In the genomic region with DNA sequence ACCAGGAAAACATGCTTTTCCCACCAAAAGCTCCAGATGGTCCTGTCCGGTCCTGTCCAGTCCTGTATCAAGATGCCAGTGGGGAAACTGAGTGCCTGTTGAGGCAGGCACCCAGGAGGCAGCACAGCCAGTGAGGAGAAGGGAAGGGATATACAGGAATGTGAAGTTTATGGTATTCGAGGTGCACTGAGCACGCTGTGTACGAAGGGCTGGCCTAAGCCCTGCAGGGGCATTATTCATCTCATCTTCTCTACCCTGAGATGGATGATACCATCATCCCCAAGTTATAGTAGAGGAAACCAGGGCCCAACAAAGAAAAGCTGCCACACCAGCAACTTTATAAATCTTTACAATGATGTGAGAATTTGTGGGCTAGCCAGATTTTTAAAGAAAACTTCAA, we compare ENCODE assay signal across 14 cellular contexts. TPM values are rescaled to one million over a fixed set of nuclear protein-coding genes. Genes with fewer than 3 reads are reported as not detected.
DNase-seq lines count a peak whose midpoint lies in the region; ATAC-seq and TF ChIP-seq lines count a peak whose summit lies in the region.
"Had no signal": no experiment of that assay in that cellular context is flagged by ENCODE, and none has a peak within 500 bp of the region (broad histone marks: within the 10 kb centered on the region; RNA-seq: fewer than 3 reads in every experiment).

No MANE protein-coding gene starts in this region.

- H3F3A ChIP-seq in OCI-LY1 (ENCODE audit: insufficient read depth, low read length), result no peaks in the 10 kb centered on the region

- H3K9me3 Mint-ChIP-seq in activated naive CD8-positive, alpha-beta T cell treated with anti-CD3 and anti-CD28 coated beads, Interleukin-2, amount 10 ng/mL, durations not matched to agents 7 days and 5 days, result no peaks in the 10 kb centered on the region
- H3K9me3 Mint-ChIP-seq in activated naive CD8-positive, alpha-beta T cell treated with anti-CD3 and anti-CD28 coated beads, Interleukin-2, amount 50 U/mL, for 24 hours, result no peaks in the 10 kb centered on the region
- H3K9me3 Mint-ChIP-seq: CD8-positive, alpha-beta memory T cell; stimulated activated naive CD8-positive, alpha-beta T cell treated with anti-CD3 and anti-CD28 coated beads, Interleukin-15, Interleukin-2, amounts not matched to agents 100 ng/mL and 50 ng/mL, for 24 hours had no signal

- H4K20me1 ChIP-seq in OCI-LY1 (ENCODE audit: insufficient read depth, low read length), result no peaks in the 10 kb centered on the region

- no peak overlapping the region for H3K9ac ChIP-seq in OCI-LY1 (ENCODE audit: low read length)

- peak overlapping the region; percentile 69 for H3K27ac Mint-ChIP-seq in activated naive CD8-positive, alpha-beta T cell treated with anti-CD3 and anti-CD28 coated beads, Interleukin-2, amount 10 ng/mL, durations not matched to agents 7 days and 5 days
- H3K27ac Mint-ChIP-seq in activated naive CD8-positive, alpha-beta T cell treated with anti-CD3 and anti-CD28 coated beads, Interleukin-2, amount 50 U/mL, for 24 hours, result no peak overlapping the region

- peaks cover 5% of the 10 kb centered on the region for H3K4me1 ChIP-seq in OCI-LY1 (ENCODE audit: insufficient read depth, low read length, severe bottlenecking)

- no peak overlapping the region for H3K27ac ChIP-seq in OCI-LY1 (ENCODE audit: low read depth, low read length, poor library complexity, severe bottlenecking)
- H3K27ac ChIP-seq: gastroesophageal sphincter had no signal

- no peaks in the 10 kb centered on the region for H3K36me3 ChIP-seq in OCI-LY1 (ENCODE audit: insufficient read depth, low read length)
- H3K36me3 ChIP-seq: gastroesophageal sphincter had no signal

- H3K4me3 Mint-ChIP-seq in activated naive CD8-positive, alpha-beta T cell treated with anti-CD3 and anti-CD28 coated beads, Interleukin-2, amount 10 ng/mL, durations not matched to agents 7 days and 5 days, result no peak overlapping the region
- no peak overlapping the region for H3K4me3 Mint-ChIP-seq in activated naive CD8-positive, alpha-beta T cell treated with anti-CD3 and anti-CD28 coated beads, Interleukin-2, amount 50 U/mL, for 24 hours
- H3K4me3 Mint-ChIP-seq: CD8-positive, alpha-beta memory T cell; stimulated activated naive CD8-positive, alpha-beta T cell treated with anti-CD3 and anti-CD28 coated beads, Interleukin-15, Interleukin-2, amounts not matched to agents 100 ng/mL and 50 ng/mL, for 24 hours had no signal

- DNase-seq in activated naive CD8-positive, alpha-beta T cell treated with anti-CD3 and anti-CD28 coated beads, Interleukin-2, amount 10 ng/mL, durations not matched to agents 7 days and 5 days, result no peak
- no peak for DNase-seq in activated naive CD8-positive, alpha-beta T cell treated with anti-CD3 and anti-CD28 coated beads, Interleukin-2, amount 50 U/mL, for 24 hours
- DNase-seq in epithelial cell of esophagus (ENCODE audit: low read depth) (peak; percentile 23), NOMO-1 treated with dmso at 0.1 percent for 144 hours (lab: John Stamatoyannopoulos, UW; ENCODE audit: unreplicated experiment) (no peak), superior temporal gyrus (ENCODE audit: extremely low spot score) (no peak), Kasumi-1 (lab: John Stamatoyannopoulos, UW) (no peak)
- DNase-seq: NCI-H510A had no signal

- no peaks in the 10 kb centered on the region for H3K9me2 ChIP-seq in OCI-LY1 (ENCODE audit: low read depth, low read length)

- H3K27me3 ChIP-seq in OCI-LY1 (ENCODE audit: insufficient read depth, low read length), result no peaks in the 10 kb centered on the region; the same call in 1 of the 2 replicates

- peaks cover 2% of the 10 kb centered on the region for H3K36me3 Mint-ChIP-seq in activated naive CD8-positive, alpha-beta T cell treated with anti-CD3 and anti-CD28 coated beads, Interleukin-2, amount 10 ng/mL, durations not matched to agents 7 days and 5 days
- no peaks in the 10 kb centered on the region for H3K36me3 Mint-ChIP-seq in activated naive CD8-positive, alpha-beta T cell treated with anti-CD3 and anti-CD28 coated beads, Interleukin-2, amount 50 U/mL, for 24 hours (ENCODE audit: low read depth)

- H3K27me3 Mint-ChIP-seq in activated naive CD8-positive, alpha-beta T cell treated with anti-CD3 and anti-CD28 coated beads, Interleukin-2, amount 10 ng/mL, durations not matched to agents 7 days and 5 days, result peaks cover 22% of the 10 kb centered on the region
- H3K27me3 Mint-ChIP-seq in activated naive CD8-positive, alpha-beta T cell treated with anti-CD3 and anti-CD28 coated beads, Interleukin-2, amount 50 U/mL, for 24 hours, result peaks cover 2% of the 10 kb centered on the region

- ATAC-seq in activated naive CD8-positive, alpha-beta T cell treated with anti-CD3 and anti-CD28 coated beads, Interleukin-2, amount 10 ng/mL, durations not matched to agents 7 days and 5 days (ENCODE audit: low read depth), result peak; percentile 30
- no peak for ATAC-seq in activated naive CD8-positive, alpha-beta T cell treated with anti-CD3 and anti-CD28 coated beads, Interleukin-2, amount 50 U/mL, for 24 hours
- ATAC-seq in HG02840 (IDR thresholded peaks at IDR 0.05; ENCODE audit: low FRiP score, unreplicated experiment), result no peak

- H2AFZ ChIP-seq in OCI-LY1 (ENCODE audit: low read length), result peak overlapping the region; percentile 88

- peaks cover 30% of the 10 kb centered on the region for H3K4me1 Mint-ChIP-seq in activated naive CD8-positive, alpha-beta T cell treated with anti-CD3 and anti-CD28 coated beads, Interleukin-2, amount 10 ng/mL, durations not matched to agents 7 days and 5 days
- H3K4me1 Mint-ChIP-seq in activated naive CD8-positive, alpha-beta T cell treated with anti-CD3 and anti-CD28 coated beads, Interleukin-2, amount 50 U/mL, for 24 hours, result peaks cover 9% of the 10 kb centered on the region

- H3K79me2 ChIP-seq in OCI-LY1 (ENCODE audit: insufficient read depth, low read length), result no peaks in the 10 kb centered on the region

- no peaks in the 10 kb centered on the region for H3K9me3 ChIP-seq in OCI-LY1 (ENCODE audit: low read length)
- H3K9me3 ChIP-seq: gastroesophageal sphincter had no signal

- POLR2A ChIA-PET in activated naive CD8-positive, alpha-beta T cell treated with anti-CD3 and anti-CD28 coated beads, Interleukin-2, amount 10 ng/mL, durations not matched to agents 7 days and 5 days (lab: Charles Lee), result interaction anchor here (1.1 to 2.8 kb wide), 3 partner anchors 15 to 61 kb away, joined by 3 to 20 read pairs (median 3); no protein-coding TSS in a partner anchor

- no peak overlapping the region for H3K4me2 ChIP-seq in OCI-LY1 (ENCODE audit: low read length)

- H3K4me3 ChIP-seq in OCI-LY1 (ENCODE audit: low read depth, low read length, poor library complexity, severe bottlenecking) (no peak overlapping the region), epithelial cell of esophagus (ENCODE audit: low read length) (no peak overlapping the region)
- H3K4me3 ChIP-seq: gastroesophageal sphincter, lung had no signal

- TF ChIP-seq CTCF in OCI-LY1 (IDR thresholded peaks at IDR 0.05; ENCODE audit: low read length), result no peak
- no peak for TF ChIP-seq CTCF in epithelial cell of esophagus (IDR thresholded peaks at IDR 0.05; ENCODE audit: insufficient read depth, low read depth, low read length, missing control alignments)

RNA-seq across cellular contexts. Expression of a gene that starts 23.4 kb away (rescaled TPM):
- total RNA-seq in activated naive CD8-positive, alpha-beta T cell treated with anti-CD3 and anti-CD28 coated beads, Interleukin-2, amount 10 ng/mL, durations not matched to agents 7 days and 5 days, result not detected
- total RNA-seq: CD8-positive, alpha-beta memory T cell; gastroesophageal sphincter; MCF 10A had no signal
